ENCODE assay signal across 1 cellular context in the genomic region with DNA sequence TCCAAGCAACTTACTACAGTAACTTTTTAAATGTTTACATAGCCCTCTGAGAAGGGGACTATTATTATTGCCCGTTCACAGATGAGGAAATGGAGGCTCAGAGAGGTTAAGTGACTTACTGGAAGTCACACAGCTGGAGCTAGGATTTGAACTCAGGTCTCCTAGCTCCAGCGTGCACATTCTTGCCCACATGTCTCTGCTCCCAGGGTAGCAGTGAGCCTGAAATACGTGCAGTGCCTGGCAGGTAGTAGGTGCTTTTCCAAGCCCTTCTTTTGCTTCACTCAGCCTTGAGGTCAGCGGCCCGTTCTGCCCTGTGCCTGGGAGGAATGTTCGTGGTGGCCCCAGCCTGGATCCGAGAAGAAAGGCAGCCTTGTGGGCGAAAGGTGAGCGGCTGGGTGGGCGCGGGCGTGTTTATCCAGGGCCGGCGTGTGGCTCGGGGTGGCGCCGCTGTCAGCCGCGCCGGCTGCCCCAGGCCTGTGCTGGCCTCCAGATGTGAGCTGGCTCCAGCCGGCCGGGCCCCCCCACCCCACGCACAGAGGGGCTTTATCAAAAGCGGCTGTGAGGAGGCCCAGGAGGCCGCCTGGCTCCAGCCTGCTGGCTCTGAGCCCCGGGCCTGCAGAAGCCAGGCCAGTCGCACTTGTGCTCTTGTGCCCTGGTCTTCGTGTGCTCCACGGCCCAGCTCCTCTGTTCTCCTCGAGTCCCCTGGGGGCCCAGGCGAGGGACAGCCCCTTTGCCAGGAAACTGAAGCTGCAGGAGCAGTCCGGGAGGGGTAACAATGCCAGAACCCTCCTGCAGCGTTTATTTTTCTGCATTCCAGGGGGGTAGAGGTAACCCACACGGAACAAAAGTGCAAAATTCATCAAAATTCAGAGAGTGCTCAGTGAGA.
TF ChIP-seq lines count a peak whose summit lies in the region.

No MANE protein-coding gene starts in this region.

TF ChIP-seq in GM23338, 12 proteins besides CTCF, POLR2A, EP300 and RAD21 (continued from another document):
- TF ChIP-seq, protein P1, sequence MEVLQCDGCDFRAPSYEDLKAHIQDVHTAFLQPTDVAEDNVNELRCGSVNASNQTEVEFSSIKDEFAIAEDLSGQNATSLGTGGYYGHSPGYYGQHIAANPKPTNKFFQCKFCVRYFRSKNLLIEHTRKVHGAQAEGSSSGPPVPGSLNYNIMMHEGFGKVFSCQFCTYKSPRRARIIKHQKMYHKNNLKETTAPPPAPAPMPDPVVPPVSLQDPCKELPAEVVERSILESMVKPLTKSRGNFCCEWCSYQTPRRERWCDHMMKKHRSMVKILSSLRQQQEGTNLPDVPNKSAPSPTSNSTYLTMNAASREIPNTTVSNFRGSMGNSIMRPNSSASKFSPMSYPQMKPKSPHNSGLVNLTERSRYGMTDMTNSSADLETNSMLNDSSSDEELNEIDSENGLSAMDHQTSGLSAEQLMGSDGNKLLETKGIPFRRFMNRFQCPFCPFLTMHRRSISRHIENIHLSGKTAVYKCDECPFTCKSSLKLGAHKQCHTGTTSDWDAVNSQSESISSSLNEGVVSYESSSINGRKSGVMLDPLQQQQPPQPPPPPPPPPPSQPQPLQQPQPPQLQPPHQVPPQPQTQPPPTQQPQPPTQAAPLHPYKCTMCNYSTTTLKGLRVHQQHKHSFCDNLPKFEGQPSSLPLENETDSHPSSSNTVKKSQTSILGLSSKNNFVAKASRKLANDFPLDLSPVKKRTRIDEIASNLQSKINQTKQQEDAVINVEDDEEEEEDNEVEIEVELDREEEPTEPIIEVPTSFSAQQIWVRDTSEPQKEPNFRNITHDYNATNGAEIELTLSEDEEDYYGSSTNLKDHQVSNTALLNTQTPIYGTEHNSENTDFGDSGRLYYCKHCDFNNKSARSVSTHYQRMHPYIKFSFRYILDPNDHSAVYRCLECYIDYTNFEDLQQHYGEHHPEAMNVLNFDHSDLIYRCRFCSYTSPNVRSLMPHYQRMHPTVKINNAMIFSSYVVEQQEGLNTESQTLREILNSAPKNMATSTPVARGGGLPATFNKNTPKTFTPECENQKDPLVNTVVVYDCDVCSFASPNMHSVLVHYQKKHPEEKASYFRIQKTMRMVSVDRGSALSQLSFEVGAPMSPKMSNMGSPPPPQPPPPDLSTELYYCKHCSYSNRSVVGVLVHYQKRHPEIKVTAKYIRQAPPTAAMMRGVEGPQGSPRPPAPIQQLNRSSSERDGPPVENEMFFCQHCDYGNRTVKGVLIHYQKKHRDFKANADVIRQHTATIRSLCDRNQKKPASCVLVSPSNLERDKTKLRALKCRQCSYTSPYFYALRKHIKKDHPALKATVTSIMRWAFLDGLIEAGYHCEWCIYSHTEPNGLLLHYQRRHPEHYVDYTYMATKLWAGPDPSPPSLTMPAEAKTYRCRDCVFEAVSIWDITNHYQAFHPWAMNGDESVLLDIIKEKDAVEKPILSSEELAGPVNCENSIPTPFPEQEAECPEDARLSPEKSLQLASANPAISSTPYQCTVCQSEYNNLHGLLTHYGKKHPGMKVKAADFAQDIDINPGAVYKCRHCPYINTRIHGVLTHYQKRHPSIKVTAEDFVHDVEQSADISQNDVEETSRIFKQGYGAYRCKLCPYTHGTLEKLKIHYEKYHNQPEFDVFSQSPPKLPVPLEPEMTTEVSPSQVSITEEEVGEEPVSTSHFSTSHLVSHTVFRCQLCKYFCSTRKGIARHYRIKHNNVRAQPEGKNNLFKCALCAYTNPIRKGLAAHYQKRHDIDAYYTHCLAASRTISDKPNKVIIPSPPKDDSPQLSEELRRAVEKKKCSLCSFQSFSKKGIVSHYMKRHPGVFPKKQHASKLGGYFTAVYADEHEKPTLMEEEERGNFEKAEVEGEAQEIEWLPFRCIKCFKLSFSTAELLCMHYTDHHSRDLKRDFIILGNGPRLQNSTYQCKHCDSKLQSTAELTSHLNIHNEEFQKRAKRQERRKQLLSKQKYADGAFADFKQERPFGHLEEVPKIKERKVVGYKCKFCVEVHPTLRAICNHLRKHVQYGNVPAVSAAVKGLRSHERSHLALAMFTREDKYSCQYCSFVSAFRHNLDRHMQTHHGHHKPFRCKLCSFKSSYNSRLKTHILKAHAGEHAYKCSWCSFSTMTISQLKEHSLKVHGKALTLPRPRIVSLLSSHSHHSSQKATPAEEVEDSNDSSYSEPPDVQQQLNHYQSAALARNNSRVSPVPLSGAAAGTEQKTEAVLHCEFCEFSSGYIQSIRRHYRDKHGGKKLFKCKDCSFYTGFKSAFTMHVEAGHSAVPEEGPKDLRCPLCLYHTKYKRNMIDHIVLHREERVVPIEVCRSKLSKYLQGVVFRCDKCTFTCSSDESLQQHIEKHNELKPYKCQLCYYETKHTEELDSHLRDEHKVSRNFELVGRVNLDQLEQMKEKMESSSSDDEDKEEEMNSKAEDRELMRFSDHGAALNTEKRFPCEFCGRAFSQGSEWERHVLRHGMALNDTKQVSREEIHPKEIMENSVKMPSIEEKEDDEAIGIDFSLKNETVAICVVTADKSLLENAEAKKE (CRISPR knock-in tag; IDR thresholded peaks at IDR 0.05): no peak
- TF ChIP-seq EZH2phosphoT487 (IDR thresholded peaks at IDR 0.05; ENCODE audit: unreplicated experiment) (no peak), CREB1 (CRISPR knock-in tag; IDR thresholded peaks at IDR 0.05; ENCODE audit: low read depth) (no peak)
- TF ChIP-seq, protein P2, sequence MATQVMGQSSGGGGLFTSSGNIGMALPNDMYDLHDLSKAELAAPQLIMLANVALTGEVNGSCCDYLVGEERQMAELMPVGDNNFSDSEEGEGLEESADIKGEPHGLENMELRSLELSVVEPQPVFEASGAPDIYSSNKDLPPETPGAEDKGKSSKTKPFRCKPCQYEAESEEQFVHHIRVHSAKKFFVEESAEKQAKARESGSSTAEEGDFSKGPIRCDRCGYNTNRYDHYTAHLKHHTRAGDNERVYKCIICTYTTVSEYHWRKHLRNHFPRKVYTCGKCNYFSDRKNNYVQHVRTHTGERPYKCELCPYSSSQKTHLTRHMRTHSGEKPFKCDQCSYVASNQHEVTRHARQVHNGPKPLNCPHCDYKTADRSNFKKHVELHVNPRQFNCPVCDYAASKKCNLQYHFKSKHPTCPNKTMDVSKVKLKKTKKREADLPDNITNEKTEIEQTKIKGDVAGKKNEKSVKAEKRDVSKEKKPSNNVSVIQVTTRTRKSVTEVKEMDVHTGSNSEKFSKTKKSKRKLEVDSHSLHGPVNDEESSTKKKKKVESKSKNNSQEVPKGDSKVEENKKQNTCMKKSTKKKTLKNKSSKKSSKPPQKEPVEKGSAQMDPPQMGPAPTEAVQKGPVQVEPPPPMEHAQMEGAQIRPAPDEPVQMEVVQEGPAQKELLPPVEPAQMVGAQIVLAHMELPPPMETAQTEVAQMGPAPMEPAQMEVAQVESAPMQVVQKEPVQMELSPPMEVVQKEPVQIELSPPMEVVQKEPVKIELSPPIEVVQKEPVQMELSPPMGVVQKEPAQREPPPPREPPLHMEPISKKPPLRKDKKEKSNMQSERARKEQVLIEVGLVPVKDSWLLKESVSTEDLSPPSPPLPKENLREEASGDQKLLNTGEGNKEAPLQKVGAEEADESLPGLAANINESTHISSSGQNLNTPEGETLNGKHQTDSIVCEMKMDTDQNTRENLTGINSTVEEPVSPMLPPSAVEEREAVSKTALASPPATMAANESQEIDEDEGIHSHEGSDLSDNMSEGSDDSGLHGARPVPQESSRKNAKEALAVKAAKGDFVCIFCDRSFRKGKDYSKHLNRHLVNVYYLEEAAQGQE (IDR thresholded peaks at IDR 0.05; ENCODE audit: unreplicated experiment): no peak
